ENCODE assay signal across 18 cellular contexts in genomic region chr10:21803374-21803773, GRCh38.
DNase-seq lines count a peak whose midpoint lies in the region; ATAC-seq, FAIRE-seq and TF ChIP-seq lines count a peak whose summit lies in the region.
"Had no signal": no experiment of that assay in that cellular context is flagged by ENCODE, and none has a peak within 500 bp of the region (broad histone marks: within the 10 kb centered on the region; RNA-seq: fewer than 3 reads in every experiment).

No MANE protein-coding gene starts in this region.

- ATAC-seq in K562 = no peak
- ATAC-seq in activated CD8-positive, alpha-beta T cell treated with anti-CD3 and anti-CD28 coated beads for 36 hours = no peak
- ATAC-seq: HCT116 had no signal

- no peak for TF ChIP-seq CTCF in HEK293 (tag by site-specific recombination; IDR thresholded peaks at IDR 0.05)
- TF ChIP-seq CTCF in K562 (IDR thresholded peaks at IDR 0.05 in 2 of 3, conservative IDR thresholded peaks at IDR 0.05 in 1 of 3; ENCODE audit: insufficient read depth in 2 of 3, low read depth in 1 of 3, low read length in 3 of 3) = no peak
- TF ChIP-seq CTCF in neural cell (IDR thresholded peaks at IDR 0.05; ENCODE audit: poor library complexity, severe bottlenecking) = no peak
- TF ChIP-seq CTCF in activated CD8-positive, alpha-beta T cell treated with anti-CD3 and anti-CD28 coated beads for 36 hours (IDR thresholded peaks at IDR 0.05) = no peak

- H3K27me3 ChIP-seq in K562 (ENCODE audit: control insufficient read depth in 2 of 2, insufficient read depth in 2 of 2, low read length in 2 of 2) (no peaks in the 10 kb centered on the region), neural cell (ENCODE audit: insufficient read depth, low read depth, low read length) (no peaks in the 10 kb centered on the region)

- H3K4me3 Mint-ChIP-seq in activated CD8-positive, alpha-beta T cell treated with anti-CD3 and anti-CD28 coated beads for 36 hours = no peak overlapping the region
- H3K4me3 Mint-ChIP-seq: B cell; CD4-positive, alpha-beta T cell had no signal

- peaks cover 4% of the 10 kb centered on the region for H3K4me1 Mint-ChIP-seq in activated CD8-positive, alpha-beta T cell treated with anti-CD3 and anti-CD28 coated beads for 36 hours (ENCODE audit: low read depth)
- H3K4me1 Mint-ChIP-seq: B cell had no signal

- no peak for TF ChIP-seq POLR2A in K562 (conservative IDR thresholded peaks at IDR 0.05)

- no peak overlapping the region for H3K9ac ChIP-seq in K562 (ENCODE audit: insufficient read depth in 1 of 2, low read depth in 2 of 2, low read length in 2 of 2)
- H3K9ac ChIP-seq in neural cell (ENCODE audit: low read length) = no peak overlapping the region

- H3K27ac ChIP-seq in HEK293 (ENCODE audit: extremely low read depth, low read depth, low read length) (no peak overlapping the region), K562 (ENCODE audit: extremely low read depth, low read depth, low read length) (no peak overlapping the region), neural cell (ENCODE audit: low read length) (no peak overlapping the region)

- H3K27me3 Mint-ChIP-seq in activated CD8-positive, alpha-beta T cell treated with anti-CD3 and anti-CD28 coated beads for 36 hours = no peaks in the 10 kb centered on the region
- H3K27me3 Mint-ChIP-seq: B cell; CD4-positive, alpha-beta T cell had no signal

- peaks cover 42% of the 10 kb centered on the region for H3K79me2 ChIP-seq in K562 (ENCODE audit: control insufficient read depth, insufficient read depth, low read length)
- peaks cover 59% of the 10 kb centered on the region for H3K79me2 ChIP-seq in neural cell (replicated peaks; ENCODE audit: insufficient read depth, low read length)

- H2AFZ ChIP-seq in K562 (ENCODE audit: low read depth, low read length) (no peak overlapping the region), neural cell (ENCODE audit: low read depth, low read length) (no peak overlapping the region)

- peaks cover 23% of the 10 kb centered on the region for H3K36me3 Mint-ChIP-seq in activated CD8-positive, alpha-beta T cell treated with anti-CD3 and anti-CD28 coated beads for 36 hours (ENCODE audit: low read depth)

- H4K20me1 ChIP-seq in K562 (replicated peaks; ENCODE audit: control insufficient read depth, insufficient read depth, low read length) (no peaks in the 10 kb centered on the region), neural cell (ENCODE audit: insufficient read depth) (no peaks in the 10 kb centered on the region)

- H3K36me3 ChIP-seq in HEK293 (ENCODE audit: control insufficient read depth in 2 of 2, insufficient read depth in 1 of 2, low read length in 2 of 2) (no peaks in the 10 kb centered on the region), K562 (ENCODE audit: control insufficient read depth, insufficient read depth, low read length) (peaks cover 23% of the 10 kb centered on the region), neural cell (ENCODE audit: insufficient read depth, low read length) (no peaks in the 10 kb centered on the region)

- no peaks in the 10 kb centered on the region for H3K9me3 Mint-ChIP-seq in activated CD8-positive, alpha-beta T cell treated with anti-CD3 and anti-CD28 coated beads for 36 hours
- H3K9me3 Mint-ChIP-seq: CD4-positive, alpha-beta T cell had no signal

- POLR2A ChIA-PET in HEK293 (lab: Yijun Ruan, JAX) (no interaction called here), K562 (lab: Yijun Ruan, JAX) (interaction anchor here (1.0 kb wide), 1 partner anchor 14 kb away, joined by 3 read pairs; no protein-coding TSS in a partner anchor)
- POLR2A ChIA-PET in activated CD8-positive, alpha-beta T cell treated with anti-CD3 and anti-CD28 coated beads for 36 hours (lab: Charles Lee) = no interaction called here

- no peaks in the 10 kb centered on the region for H3K9me2 ChIP-seq in neural cell (ENCODE audit: insufficient read depth, low read length)

- intact Hi-C loops in K562 (cut with micrococcal nuclease) = no loop called here
- intact Hi-C loops in activated CD8-positive, alpha-beta T cell treated with anti-CD3 and anti-CD28 coated beads for 36 hours (cut with micrococcal nuclease) = no loop called here

- no peaks in the 10 kb centered on the region for H3F3A ChIP-seq in neural cell (ENCODE audit: insufficient read depth, low read length, poor library complexity, severe bottlenecking)

- TF ChIP-seq RAD21 in K562 (CRISPR knock-in tag; conservative IDR thresholded peaks at IDR 0.05 in 1 of 2, IDR thresholded peaks at IDR 0.05 in 1 of 2) (no peak), neural cell (conservative IDR thresholded peaks at IDR 0.05) (no peak)

- FAIRE-seq in K562 (lab: Jason Lieb, UNC) = no peak
- FAIRE-seq: GM19239, H54 had no signal

- H3K4me1 ChIP-seq in HEK293 (ENCODE audit: control insufficient read depth, insufficient read depth, low read length) = peaks cover 8% of the 10 kb centered on the region
- peaks cover 4 to 30% of the 10 kb centered on the region in 2 experiments; a peak in 4 of 5 replicates for H3K4me1 ChIP-seq in K562 (replicated peaks in 1 of 2; ENCODE audit: control insufficient read depth in 2 of 2, insufficient read depth in 2 of 2, low read length in 2 of 2)

- H3K9me3 ChIP-seq in HEK293 (ENCODE audit: control insufficient read depth, insufficient read depth, low read depth, low read length) (no peaks in the 10 kb centered on the region), K562 (replicated peaks; ENCODE audit: control insufficient read depth, insufficient read depth, low read depth, low read length) (no peaks in the 10 kb centered on the region), neural cell (ENCODE audit: low read length) (no peaks in the 10 kb centered on the region)

- no peak overlapping the region for H3K27ac Mint-ChIP-seq in activated CD8-positive, alpha-beta T cell treated with anti-CD3 and anti-CD28 coated beads for 36 hours
- H3K27ac Mint-ChIP-seq: B cell; CD4-positive, alpha-beta T cell had no signal

- WGBS in K562 (ENCODE audit: insufficient coverage, low coverage, missing lambda C conversion rate) = 86% methylated on average over 1 of the region's 1 CpG

- H3K9me1 ChIP-seq in K562 (ENCODE audit: control insufficient read depth, insufficient read depth, low read length) = no peaks in the 10 kb centered on the region

- H3K4me2 ChIP-seq in K562 (ENCODE audit: insufficient read depth, low read length) = no peak overlapping the region
- H3K4me2 ChIP-seq in neural cell (ENCODE audit: low read length) = peak overlapping the region; percentile 15

- H3K4me3 ChIP-seq in HEK293 (ENCODE audit: low read depth, low read length) (no peak overlapping the region), K562 (no peak overlapping the region), neural cell (ENCODE audit: low read length) (peak overlapping the region; percentile 37)

- CTCF ChIA-PET in HEK293 (lab: Yijun Ruan, JAX) = no interaction called here
- CTCF ChIA-PET in K562 (lab: Yijun Ruan, JAX; ENCODE audit: low intra/inter-chr PET ratio) = no interaction called here
- CTCF ChIA-PET in activated CD8-positive, alpha-beta T cell treated with anti-CD3 and anti-CD28 coated beads for 36 hours (lab: Charles Lee) = no interaction called here

- in situ Hi-C loops in K562 (cut with MboI) = no loop called here

- TF ChIP-seq EP300 in K562 (IDR thresholded peaks at IDR 0.05; ENCODE audit: low read length) (no peak), neural cell (conservative IDR thresholded peaks at IDR 0.05; ENCODE audit: poor library complexity, severe bottlenecking) (no peak)

- BruUV-seq in K562 (replicated peaks; lab: Mats Ljungman, UMichigan) = no TSS peak

- peak; percentile 65 for DNase-seq in NCI-H146 (lab: John Stamatoyannopoulos, UW)
- no peak for DNase-seq in NCI-H146 treated with DMSO at 0.1 percent for 48 hours (lab: John Stamatoyannopoulos, UW; ENCODE audit: unreplicated experiment)
- no peak for DNase-seq in K562 (ENCODE audit: extremely low read depth in 1 of 4, low spot score in 3 of 4)
- DNase-seq in NCI-H446 (lab: John Stamatoyannopoulos, UW) = no peak
- no peak for DNase-seq in retina
- DNase-seq in activated CD8-positive, alpha-beta T cell treated with anti-CD3 and anti-CD28 coated beads for 36 hours = no peak
- DNase-seq: ACHN; C1 segment of cervical spinal cord; CD4-positive, alpha-beta T cell; DND-41; GDM1; IMR-90 had no signal

TF ChIP-seq in HEK293, 187 proteins besides CTCF, POLR2A, EP300 and RAD21 (continues in another document):
- TF ChIP-seq ZNF629 (tag by site-specific recombination; IDR thresholded peaks at IDR 0.05) = no peak
- TF ChIP-seq ZNF560 (tag by site-specific recombination; IDR thresholded peaks at IDR 0.05; ENCODE audit: borderline replicate concordance) = no peak

TF ChIP-seq in K562, 482 proteins besides CTCF, POLR2A, EP300 and RAD21 (continues in another document):
- TF ChIP-seq ZNF644 (tag; IDR thresholded peaks at IDR 0.05; ENCODE audit: low read depth) (no peak), MAFF (IDR thresholded peaks at IDR 0.05; ENCODE audit: low read length) (no peak), ZNF707 (CRISPR knock-in tag; conservative IDR thresholded peaks at IDR 0.05) (no peak), KDM1A (IDR thresholded peaks at IDR 0.05) (0 out of 4 replicates have a peak, but pooled peaks of 1 of the 2 experiments have one; percentile 20), ILK (tag; IDR thresholded peaks at IDR 0.05; ENCODE audit: borderline replicate concordance, low read depth) (no peak), BCL6 (CRISPR knock-in tag; IDR thresholded peaks at IDR 0.05) (no peak), KDM4B (IDR thresholded peaks at IDR 0.05; ENCODE audit: borderline replicate concordance in 2 of 2, low read depth in 1 of 2) (no peak)

TF ChIP-seq in neural cell, 6 proteins besides CTCF, POLR2A, EP300 and RAD21 (continues in another document):
- no peak for TF ChIP-seq TAF1 (IDR thresholded peaks at IDR 0.05; ENCODE audit: low read depth)
